In genomic region chr16:85396879-85397871, GRCh38 we compare ENCODE assay signal across 11 cellular contexts.
A peak's percentile ranks its signal among the peaks of the same experiment; 100 is the strongest.
DNase-seq lines count a peak whose midpoint lies in the region; ATAC-seq and TF ChIP-seq lines count a peak whose summit lies in the region.
"Had no signal": no experiment of that assay in that cellular context is flagged by ENCODE, and none has a peak within 500 bp of the region (broad histone marks: within the 10 kb centered on the region; RNA-seq: fewer than 3 reads in every experiment).

No MANE protein-coding gene starts in this region.

- no peaks in the 10 kb centered on the region for H3K9me3 ChIP-seq in esophagus squamous epithelium
- H3K9me3 ChIP-seq in effector memory CD4-positive, alpha-beta T cell (ENCODE audit: control insufficient read depth, low read length), result no peaks in the 10 kb centered on the region

- H3K36me3 ChIP-seq in esophagus squamous epithelium, result no peaks in the 10 kb centered on the region
- no peaks in the 10 kb centered on the region for H3K36me3 ChIP-seq in effector memory CD4-positive, alpha-beta T cell (ENCODE audit: control insufficient read depth, insufficient read depth, low read length)

- H3K4me1 Mint-ChIP-seq in stimulated activated effector memory CD8-positive, alpha-beta T cell treated with anti-CD3 and anti-CD28 coated beads, Interleukin-12 subunit alpha, Interleukin-12 subunit beta, amount 100 ng/mL, for 72 hours, result no peaks in the 10 kb centered on the region
- H3K4me1 Mint-ChIP-seq: B cell had no signal

- no peaks in the 10 kb centered on the region for H3K36me3 Mint-ChIP-seq in stimulated activated effector memory CD8-positive, alpha-beta T cell treated with anti-CD3 and anti-CD28 coated beads, Interleukin-12 subunit alpha, Interleukin-12 subunit beta, amount 100 ng/mL, for 72 hours
- H3K36me3 Mint-ChIP-seq: IgD-negative memory B cell had no signal

- no peaks in the 10 kb centered on the region for H3K9me3 Mint-ChIP-seq in stimulated activated effector memory CD8-positive, alpha-beta T cell treated with anti-CD3 and anti-CD28 coated beads, Interleukin-12 subunit alpha, Interleukin-12 subunit beta, amount 100 ng/mL, for 72 hours
- H3K9me3 Mint-ChIP-seq: activated T-helper 2 cell treated with anti-CD3 and anti-CD28 coated beads, Interferon-gamma antibody, Interleukin-2, Interleukin-4, amounts not matched to agents 10 μg/mL and 5 μg/mL and 100 μg/mL, durations not matched to agents 14 hours and 24 hours and 36 hours; IgD-negative memory B cell had no signal

- WGBS in esophagus squamous epithelium, 2 donors, result 48 to 53% methylated on average over 13 to 14 of the region's 25 CpGs

- peak overlapping the region; percentile 62 to 87 (median 79) for H3K27ac ChIP-seq in esophagus squamous epithelium
- no peak overlapping the region for H3K27ac ChIP-seq in effector memory CD4-positive, alpha-beta T cell (ENCODE audit: insufficient read depth, low read length, poor library complexity, severe bottlenecking)

- peaks cover 21 to 48% (median 31%) of the 10 kb centered on the region in 3 donors for H3K4me1 ChIP-seq in esophagus squamous epithelium
- H3K4me1 ChIP-seq in effector memory CD4-positive, alpha-beta T cell (ENCODE audit: control insufficient read depth, insufficient read depth, low read length, poor library complexity, severe bottlenecking), result no peaks in the 10 kb centered on the region

- H3K4me3 Mint-ChIP-seq in stimulated activated effector memory CD8-positive, alpha-beta T cell treated with anti-CD3 and anti-CD28 coated beads, Interleukin-12 subunit alpha, Interleukin-12 subunit beta, amount 100 ng/mL, for 72 hours, result no peak overlapping the region
- H3K4me3 Mint-ChIP-seq: B cell, IgD-negative memory B cell had no signal

- TF ChIP-seq CTCF in esophagus squamous epithelium (IDR thresholded peaks at IDR 0.05), result peak in 3 of 6 experiments; percentile 24 to 56 (median 48)

- no peaks in the 10 kb centered on the region for H3K27me3 ChIP-seq in esophagus squamous epithelium
- H3K27me3 ChIP-seq in effector memory CD4-positive, alpha-beta T cell (replicated peaks; ENCODE audit: control insufficient read depth, insufficient read depth, low read length, poor library complexity, severe bottlenecking), result no peaks in the 10 kb centered on the region

- H3K4me3 ChIP-seq in esophagus squamous epithelium, result no peak overlapping the region
- H3K4me3 ChIP-seq in effector memory CD4-positive, alpha-beta T cell (ENCODE audit: insufficient read depth, low read depth, low read length, poor library complexity, severe bottlenecking), result no peak overlapping the region

- intact Hi-C loops in esophagus squamous epithelium (cut with DNase I), result no loop called here

- H3K27ac Mint-ChIP-seq in stimulated activated effector memory CD8-positive, alpha-beta T cell treated with anti-CD3 and anti-CD28 coated beads, Interleukin-12 subunit alpha, Interleukin-12 subunit beta, amount 100 ng/mL, for 72 hours, result peak overlapping the region; percentile 12
- H3K27ac Mint-ChIP-seq: activated T-helper 2 cell treated with anti-CD3 and anti-CD28 coated beads, Interferon-gamma antibody, Interleukin-2, Interleukin-4, amounts not matched to agents 10 μg/mL and 5 μg/mL and 100 μg/mL, durations not matched to agents 14 hours and 24 hours and 36 hours; B cell; IgD-negative memory B cell had no signal

- peak; percentile 72 for DNase-seq in NCI-H82 (lab: John Stamatoyannopoulos, UW)
- no peak for DNase-seq in NCI-H82 treated with DMSO at 0.1 percent for 48 hours (lab: John Stamatoyannopoulos, UW; ENCODE audit: unreplicated experiment)
- DNase-seq in NCI-H146 (lab: John Stamatoyannopoulos, UW), result peak; percentile 70
- no peak for DNase-seq in esophagus squamous epithelium (lab: John Stamatoyannopoulos, UW)
- no peak for DNase-seq in stimulated activated effector memory CD8-positive, alpha-beta T cell treated with anti-CD3 and anti-CD28 coated beads, Interleukin-12 subunit alpha, Interleukin-12 subunit beta, amount 100 ng/mL, for 72 hours (ENCODE audit: low spot score in 2 of 2)
- DNase-seq in effector memory CD4-positive, alpha-beta T cell, result no peak

- TF ChIP-seq POLR2A in esophagus squamous epithelium (IDR thresholded peaks at IDR 0.05), result no peak

- ATAC-seq in stimulated activated effector memory CD8-positive, alpha-beta T cell treated with anti-CD3 and anti-CD28 coated beads, Interleukin-12 subunit alpha, Interleukin-12 subunit beta, amount 100 ng/mL, for 72 hours, result no peak
- no peak for ATAC-seq in HG03521 (IDR thresholded peaks at IDR 0.05; ENCODE audit: unreplicated experiment)
- ATAC-seq in HG03039 (IDR thresholded peaks at IDR 0.05; ENCODE audit: unreplicated experiment), result no peak

Comparison
In these comparisons a context has a peak if more than half of its experiments do, and no peak if none do; other contexts are left out.
1. DNase-seq: peak in NCI-H82 (single experiment) and NCI-H146 (single experiment); none in NCI-H82 treated with DMSO at 0.1 percent for 48 hours (single experiment), esophagus squamous epithelium (single experiment), stimulated activated effector memory CD8-positive, alpha-beta T cell treated with anti-CD3 and anti-CD28 coated beads, Interleukin-12 subunit alpha, Interleukin-12 subunit beta, amount 100 ng/mL, for 72 hours (0 of 2) and effector memory CD4-positive, alpha-beta T cell (0 of 3).